Comparison of ENCODE assay signal across 8 cellular contexts in the genomic region with DNA sequence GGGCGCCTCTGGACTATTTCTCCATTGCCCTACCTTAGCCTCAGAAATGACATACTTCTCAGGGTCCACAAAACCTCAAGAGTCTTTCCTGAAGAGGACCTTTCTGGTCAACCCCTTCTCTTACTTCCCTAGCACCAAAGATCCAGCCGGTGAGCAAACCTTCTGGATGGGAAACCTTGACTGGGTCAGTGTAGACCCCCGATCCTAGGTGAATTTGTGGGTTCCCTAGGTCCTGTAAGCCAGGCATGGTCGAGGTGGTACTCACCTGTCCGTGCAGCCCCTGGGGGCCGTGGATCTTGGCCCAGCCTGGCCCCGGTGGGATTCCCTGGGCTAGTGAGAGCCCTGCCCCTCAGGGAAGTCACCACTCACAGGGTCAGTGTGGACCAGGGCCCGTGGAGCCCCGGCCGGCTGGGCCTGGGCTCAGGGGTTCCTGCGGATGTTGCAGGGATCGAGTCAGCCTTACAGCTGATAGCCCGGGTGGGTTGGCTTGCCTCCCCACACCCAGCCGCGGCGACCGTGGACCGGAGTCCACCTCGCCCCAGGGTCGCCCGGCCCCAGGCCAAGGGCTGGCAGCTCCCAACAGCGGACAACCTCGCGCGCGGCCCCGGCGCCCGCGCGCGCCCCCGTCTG. TPM values are rescaled to one million over a fixed set of nuclear protein-coding genes. Genes with fewer than 3 reads are reported as not detected.
DNase-seq lines count a peak whose midpoint lies in the region; ATAC-seq and TF ChIP-seq lines count a peak whose summit lies in the region.

No MANE protein-coding gene starts in this region.

- intact Hi-C loops in posterior vena cava (cut with DNase I), result no loop called here

- no peaks in the 10 kb centered on the region for H3K9me3 ChIP-seq in SK-N-SH

- WGBS in SK-N-SH (ENCODE audit: low lambda C conversion rate), result 5% methylated on average over 18 of the region's 33 CpGs

- peak overlapping the region; percentile 82 to 87 for H3K4me3 ChIP-seq in SK-N-SH (ENCODE audit: low read depth in 2 of 2, low read length in 1 of 2)
- H3K4me3 ChIP-seq in fibroblast of villous mesenchyme (ENCODE audit: low read depth, low read length), result peak overlapping the region; percentile 76

- POLR2A ChIA-PET in SK-N-SH (lab: Yijun Ruan, JAX), result interaction anchor here (0.6 to 2.7 kb wide), 4 partner anchors 10 to 55 kb away, joined by 3 to 23 read pairs (median 14); partner anchors contain the start of genes ABCB6, CNPPD1, GLB1L and STK16

- peak overlapping the region; percentile 74 to 75; a peak in 3 of 4 replicates for H3K27ac ChIP-seq in SK-N-SH (ENCODE audit: low read depth in 2 of 2, low read length in 1 of 2)

- peaks cover 27% of the 10 kb centered on the region for H3K79me2 ChIP-seq in SK-N-SH (ENCODE audit: insufficient read depth)

- peak overlapping the region; percentile 78 for H3K9ac ChIP-seq in SK-N-SH

- CTCF ChIA-PET in SK-N-SH (lab: Yijun Ruan, JAX), result interaction anchor here (0.8 to 5.1 kb wide), 8 partner anchors 10 to 199 kb away, joined by 3 to 40 read pairs (median 4); partner anchors contain the start of gene ABCB6

- no peaks in the 10 kb centered on the region for H3K27me3 ChIP-seq in SK-N-SH (ENCODE audit: insufficient read depth)

- no peaks in the 10 kb centered on the region for H3K9me2 ChIP-seq in SK-N-SH

- peaks cover 11% of the 10 kb centered on the region for H3F3A ChIP-seq in SK-N-SH (replicated peaks; ENCODE audit: insufficient read depth)

- no peak for TF ChIP-seq EP300 in SK-N-SH (IDR thresholded peaks at IDR 0.05; ENCODE audit: borderline replicate concordance in 1 of 2, low read depth in 1 of 2, low read length in 1 of 2)

- peaks cover 3 to 16% of the 10 kb centered on the region in 2 experiments; a peak in 1 of 4 replicates for H3K4me1 ChIP-seq in SK-N-SH (ENCODE audit: control insufficient read depth in 1 of 2, insufficient read depth in 2 of 2, low read depth in 1 of 2, low read length in 1 of 2)

- peak overlapping the region; percentile 98 for H3K4me2 ChIP-seq in SK-N-SH

- no peak for TF ChIP-seq RAD21 in SK-N-SH (IDR thresholded peaks at IDR 0.05; ENCODE audit: low read length)

- TF ChIP-seq CTCF in SK-N-SH (IDR thresholded peaks at IDR 0.05), result no peak
- no peak for TF ChIP-seq CTCF in fibroblast of villous mesenchyme (IDR thresholded peaks at IDR 0.05; ENCODE audit: insufficient read depth, low read depth, low read length)

- peak overlapping the region; percentile 75; the same call in 1 of the 2 replicates for H2AFZ ChIP-seq in SK-N-SH (ENCODE audit: low read depth)

- H3K36me3 ChIP-seq in SK-N-SH (replicated peaks in 1 of 2; ENCODE audit: control insufficient read depth in 1 of 2, insufficient read depth in 2 of 2, low read length in 1 of 2), result peaks cover 9 to 39% of the 10 kb centered on the region in 2 experiments

- ATAC-seq in HG02870 (IDR thresholded peaks at IDR 0.05; ENCODE audit: unreplicated experiment), result peak; percentile 34

- H4K20me1 ChIP-seq in SK-N-SH (ENCODE audit: insufficient read depth), result no peaks in the 10 kb centered on the region

- DNase-seq in DMS 273 (lab: John Stamatoyannopoulos, UW; ENCODE audit: unreplicated experiment), result peak; percentile 35
- DNase-seq in DMS 273 treated with DMSO at 0.1 percent for 48 hours (lab: John Stamatoyannopoulos, UW), result no peak
- no peak for DNase-seq in SK-N-SH
- DNase-seq in fibroblast of villous mesenchyme (ENCODE audit: low read depth), result no peak
- DNase-seq in posterior vena cava (ENCODE audit: low spot score), result peak; percentile 90
- DNase-seq in NCI-H226, result no peak
- DNase-seq in DMS79 (lab: John Stamatoyannopoulos, UW), result no peak

TF ChIP-seq in SK-N-SH, 30 proteins besides CTCF, POLR2A, EP300 and RAD21:
- TF ChIP-seq MEF2A (IDR thresholded peaks at IDR 0.05; ENCODE audit: borderline replicate concordance, low read depth), result no peak
- TF ChIP-seq ZBTB33 (IDR thresholded peaks at IDR 0.05; ENCODE audit: borderline replicate concordance, low read depth), result no peak
- TF ChIP-seq YY1 (IDR thresholded peaks at IDR 0.05; ENCODE audit: low read depth), result no peak
- no peak for TF ChIP-seq TCF12 (IDR thresholded peaks at IDR 0.05)
- TF ChIP-seq JUND (IDR thresholded peaks at IDR 0.05), result no peak
- TF ChIP-seq MXI1 (IDR thresholded peaks at IDR 0.05; ENCODE audit: low read depth, low read length), result no peak
- no peak for TF ChIP-seq NRF1 (IDR thresholded peaks at IDR 0.05; ENCODE audit: low read depth, low read length)
- TF ChIP-seq TAF1 (IDR thresholded peaks at IDR 0.05; ENCODE audit: borderline replicate concordance, low read depth, low read length), result no peak
- no peak for TF ChIP-seq CHD2 (IDR thresholded peaks at IDR 0.05; ENCODE audit: low read length, partially characterized antibody)
- no peak for TF ChIP-seq EZH2phosphoT487 (IDR thresholded peaks at IDR 0.05; ENCODE audit: borderline replicate concordance, low read depth)
- TF ChIP-seq RCOR1 (IDR thresholded peaks at IDR 0.05; ENCODE audit: low read length), result no peak
- no peak for TF ChIP-seq FOXM1 (IDR thresholded peaks at IDR 0.05; ENCODE audit: low read depth)
- TF ChIP-seq, protein P1, sequence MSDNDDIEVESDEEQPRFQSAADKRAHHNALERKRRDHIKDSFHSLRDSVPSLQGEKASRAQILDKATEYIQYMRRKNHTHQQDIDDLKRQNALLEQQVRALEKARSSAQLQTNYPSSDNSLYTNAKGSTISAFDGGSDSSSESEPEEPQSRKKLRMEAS (IDR thresholded peaks at IDR 0.05; ENCODE audit: low read depth), result no peak
- TF ChIP-seq GATA2 (CRISPR knock-in tag; IDR thresholded peaks at IDR 0.05), result no peak
- TF ChIP-seq REST (IDR thresholded peaks at IDR 0.05; ENCODE audit: low read depth, low read length), result no peak

RNA-seq across cellular contexts. Expression of gene ATG9A, which starts 0.6 kb away (rescaled TPM):
- 29.6 and 33.2 TPM in 2 replicates for polyA plus RNA-seq in SK-N-SH (2012; rRNA removed)
- 15.6 and 23.0 TPM in 2 replicates for polyA plus RNA-seq in SK-N-SH (2012; cell fraction: cytosol; rRNA removed)
- polyA plus RNA-seq in SK-N-SH (2012; cell fraction: nucleus; rRNA removed), result 40.4 and 42.6 TPM in 2 replicates
- total RNA-seq in fibroblast of villous mesenchyme, result 36.7 and 38.4 TPM in 2 replicates
- total RNA-seq in posterior vena cava, result 10 to 100 TPM; 28.5 to 38.5 TPM

RNA-seq across cellular contexts. Expression of gene ANKZF1, which starts 0.7 kb away (rescaled TPM):
- polyA plus RNA-seq in SK-N-SH (2012; rRNA removed), result 22.3 and 30.8 TPM in 2 replicates
- 5.8 and 7.0 TPM in 2 replicates for polyA plus RNA-seq in SK-N-SH (2012; cell fraction: cytosol; rRNA removed)
- 153 and 167 TPM in 2 replicates for polyA plus RNA-seq in SK-N-SH (2012; cell fraction: nucleus; rRNA removed)
- total RNA-seq in fibroblast of villous mesenchyme (22.0 and 22.9 TPM in 2 replicates), posterior vena cava (10 to 100 TPM; 11.5 to 24.2 TPM)

RNA-seq across cellular contexts. Expression of gene ABCB6, which starts 10.1 kb away (rescaled TPM):
- polyA plus RNA-seq in SK-N-SH (2012; rRNA removed), result 26.5 and 27.4 TPM in 2 replicates
- polyA plus RNA-seq in SK-N-SH (2012; cell fraction: cytosol; rRNA removed), result 9.9 and 15.0 TPM in 2 replicates
- polyA plus RNA-seq in SK-N-SH (2012; cell fraction: nucleus; rRNA removed), result 155 and 170 TPM in 2 replicates
- total RNA-seq in fibroblast of villous mesenchyme (17.7 and 31.1 TPM in 2 replicates), posterior vena cava (10 to 100 TPM; 16.0 to 24.2 TPM)

RNA-seq across cellular contexts. Expression of gene GLB1L, which starts 16.4 kb away (rescaled TPM):
- 11.7 and 14.1 TPM in 2 replicates for polyA plus RNA-seq in SK-N-SH (2012; rRNA removed)
- polyA plus RNA-seq in SK-N-SH (2012; cell fraction: cytosol; rRNA removed), result 10.2 and 10.6 TPM in 2 replicates
- polyA plus RNA-seq in SK-N-SH (2012; cell fraction: nucleus; rRNA removed), result 31.5 and 33.0 TPM in 2 replicates
- total RNA-seq in fibroblast of villous mesenchyme (11.0 and 15.5 TPM in 2 replicates), posterior vena cava (1 to 10 TPM; 5.3 to 7.5 TPM)

RNA-seq across cellular contexts. Expression of gene STK16, which starts 16.4 kb away (rescaled TPM):
- 57.6 and 78.6 TPM in 2 replicates for polyA plus RNA-seq in SK-N-SH (2012; rRNA removed)
- 35.8 and 58.3 TPM in 2 replicates for polyA plus RNA-seq in SK-N-SH (2012; cell fraction: cytosol; rRNA removed)
- polyA plus RNA-seq in SK-N-SH (2012; cell fraction: nucleus; rRNA removed), result 44.7 and 69.1 TPM in 2 replicates
- total RNA-seq in fibroblast of villous mesenchyme, result 22.9 and 23.2 TPM in 2 replicates
- 10 to 100 TPM; 15.8 to 16.5 TPM for total RNA-seq in posterior vena cava

Comparison
In these comparisons a context has a peak if more than half of its experiments do, and no peak if none do; other contexts are left out.
1. DNase-seq: peak in DMS 273 (single experiment) and posterior vena cava (single experiment); none in DMS 273 treated with DMSO at 0.1 percent for 48 hours (single experiment), SK-N-SH (single experiment), fibroblast of villous mesenchyme (single experiment), NCI-H226 (single experiment) and DMS79 (single experiment).